ENCODE assay signal across 1 cellular context in genomic region chr2:176160251-176161040, GRCh38.
TF ChIP-seq lines count a peak whose summit lies in the region.

No MANE protein-coding gene starts in this region.

TF ChIP-seq in SK-N-SH treated with all-trans-retinoic acid at 6 μM for 48 hours, 23 proteins besides CTCF, POLR2A, EP300 and RAD21 (continued from another document):
- TF ChIP-seq TOX (CRISPR knock-in tag; IDR thresholded peaks at IDR 0.05; ENCODE audit: borderline replicate concordance) = no peak
